ENCODE assay signal across 8 cellular contexts in genomic region chr6:26172496-26172958, GRCh38.
DNase-seq lines count a peak whose midpoint lies in the region; ATAC-seq, FAIRE-seq and TF ChIP-seq lines count a peak whose summit lies in the region.

No MANE protein-coding gene starts in this region.

- no TSS peak for BruUV-seq in GM12878 (replicated peaks; lab: Mats Ljungman, UMichigan)

- H4K20me1 ChIP-seq in GM12878 (ENCODE audit: control insufficient read depth, insufficient read depth): no peaks in the 10 kb centered on the region

- in situ Hi-C loops in GM12878 (cut with MboI): no loop called here

- TF ChIP-seq POLR2A in GM12878 (IDR thresholded peaks at IDR 0.05; ENCODE audit: low read depth, low read length): peak; percentile 45; the same call in 1 of the 2 replicates

- no peak for FAIRE-seq in GM12878 (lab: Jason Lieb, UNC)

- DNase-seq in NCI-H1092 treated with DMSO at 0.1 percent for 48 hours (lab: John Stamatoyannopoulos, UW): peak; percentile 33
- no peak for DNase-seq in NCI-H1092 (lab: John Stamatoyannopoulos, UW)
- peak; percentile 70 for DNase-seq in NOMO-1 treated with DMSO at 0.1 percent for 48 hours (lab: John Stamatoyannopoulos, UW; ENCODE audit: unreplicated experiment)
- no peak for DNase-seq in GM12878 (ENCODE audit: low read depth, low spot score)

- ATAC-seq in HG02759 (IDR thresholded peaks at IDR 0.05; ENCODE audit: unreplicated experiment) (peak; percentile 22), GM12878 (peak; percentile 48), GM18870 (IDR thresholded peaks at IDR 0.05; ENCODE audit: unreplicated experiment) (no peak)

- H3K9me3 ChIP-seq in GM12878 (replicated peaks; ENCODE audit: control insufficient read depth, insufficient read depth, low read length) (no peaks in the 10 kb centered on the region), iPS-18c (ENCODE audit: control insufficient read depth, insufficient read depth, low read length) (no peaks in the 10 kb centered on the region)

- peak overlapping the region; percentile 70 for H2AFZ ChIP-seq in GM12878 (ENCODE audit: control insufficient read depth, low read depth, low read length)

- intact Hi-C loops in GM12878 (cut with micrococcal nuclease; ENCODE audit: unreplicated experiment): loop anchor here (5.0 to 10.0 kb wide), 4 partner anchors 100 to 422 kb away; partner anchors contain the start of gene ABT1

- POLR2A ChIA-PET in GM12878 (lab: Charles Lee): interaction anchor here (0.5 to 2.5 kb wide), 12 partner anchors 11 to 399 kb away, joined by 3 to 11 read pairs (median 3); a partner anchor contains a TSS

- peak overlapping the region; percentile 82 for H3K4me2 ChIP-seq in GM12878 (ENCODE audit: control insufficient read depth, insufficient read depth)

- TF ChIP-seq EP300 in GM12878 (IDR thresholded peaks at IDR 0.05; ENCODE audit: borderline replicate concordance in 1 of 2, control insufficient read depth in 1 of 2, low read depth in 2 of 2, low read length in 2 of 2): no peak

- peak overlapping the region; percentile 96 for H3K9ac ChIP-seq in GM12878 (ENCODE audit: control insufficient read depth, insufficient read depth, low read length)

- TF ChIP-seq RAD21 in GM12878 (IDR thresholded peaks at IDR 0.05; ENCODE audit: insufficient read depth, low read depth, low read length): no peak

- peaks cover 35% of the 10 kb centered on the region for H3K79me2 ChIP-seq in GM12878 (ENCODE audit: control insufficient read depth, insufficient read depth, low read length)

- H3K4me3 ChIP-seq in GM12878 (peak overlapping the region; percentile 74), iPS-18c (ENCODE audit: insufficient read depth, low read depth, low read length) (peak overlapping the region; percentile 52), skin epidermis (peak overlapping the region; percentile 44 to 74 (median 55))

- RAD21 ChIA-PET in GM12878 (lab: Charles Lee; ENCODE audit: unreplicated experiment): interaction anchor here (0.9 to 2.9 kb wide), 10 partner anchors 14 to 397 kb away, joined by 3 to 17 read pairs (median 5); a partner anchor contains a TSS

- 2% methylated on average over 14 of the region's 14 CpGs for WGBS in GM12878 (ENCODE audit: insufficient coverage, insufficient replicate concordance, low lambda C conversion rate, missing lambda C conversion rate)

- no peak for TF ChIP-seq CTCF in GM12878 (IDR thresholded peaks at IDR 0.05 in 2 of 3, conservative IDR thresholded peaks at IDR 0.05 in 1 of 3; ENCODE audit: control insufficient read depth in 2 of 3, extremely low read depth in 1 of 3, insufficient read depth in 1 of 3, low read depth in 3 of 3, low read length in 3 of 3)

- peaks cover 35% of the 10 kb centered on the region for H3K4me1 ChIP-seq in GM12878 (ENCODE audit: control insufficient read depth, insufficient read depth, low read length)

- CTCF ChIA-PET in GM12878 (lab: Yijun Ruan, JAX): interaction anchor here (0.6 to 3.0 kb wide), 9 partner anchors 11 to 400 kb away, joined by 3 to 16 read pairs (median 6); a partner anchor contains a TSS

- H3K36me3 ChIP-seq in GM12878 (ENCODE audit: control insufficient read depth in 2 of 2, insufficient read depth in 2 of 2, low read length in 1 of 2): no peaks in the 10 kb centered on the region

- SMC1A ChIA-PET in GM12878 (lab: Charles Lee; ENCODE audit: uncharacterized antibody, unreplicated experiment): interaction anchor here (0.6 to 6.5 kb wide), 12 partner anchors 10 to 424 kb away, joined by 3 to 50 read pairs (median 4); a partner anchor contains a TSS

- H3K27ac ChIP-seq in GM12878 (ENCODE audit: control insufficient read depth, insufficient read depth) (peak overlapping the region; percentile 98), skin epidermis (peak overlapping the region; percentile 66 to 98 (median 94))

- no peaks in the 10 kb centered on the region for H3K27me3 ChIP-seq in GM12878 (replicated peaks in 1 of 2; ENCODE audit: control insufficient read depth in 2 of 2, insufficient read depth in 2 of 2, low read length in 1 of 2)

TF ChIP-seq in GM12878, 131 proteins besides CTCF, POLR2A, EP300 and RAD21 (continues in another document):
- no peak for TF ChIP-seq ASH2L (IDR thresholded peaks at IDR 0.05; ENCODE audit: borderline replicate concordance, low read depth)
- no peak for TF ChIP-seq ELK1 (IDR thresholded peaks at IDR 0.05; ENCODE audit: low read depth, low read length)
- TF ChIP-seq ESRRA (IDR thresholded peaks at IDR 0.05; ENCODE audit: low read length): no peak
- no peak for TF ChIP-seq TCF7 (IDR thresholded peaks at IDR 0.05; ENCODE audit: borderline replicate concordance)
- no peak for TF ChIP-seq ZSCAN29 (IDR thresholded peaks at IDR 0.05)
- no peak for TF ChIP-seq SUPT20H (IDR thresholded peaks at IDR 0.05; ENCODE audit: borderline replicate concordance, control insufficient read depth, low read depth, low read length)
- no peak for TF ChIP-seq USF2 (IDR thresholded peaks at IDR 0.05; ENCODE audit: borderline replicate concordance, low read depth, low read length)
- TF ChIP-seq SIN3A (IDR thresholded peaks at IDR 0.05; ENCODE audit: low read depth, low read length): no peak
- TF ChIP-seq ZNF274 (IDR thresholded peaks at IDR 0.05; ENCODE audit: insufficient read depth, insufficient read length): no peak
- TF ChIP-seq, protein P1, sequence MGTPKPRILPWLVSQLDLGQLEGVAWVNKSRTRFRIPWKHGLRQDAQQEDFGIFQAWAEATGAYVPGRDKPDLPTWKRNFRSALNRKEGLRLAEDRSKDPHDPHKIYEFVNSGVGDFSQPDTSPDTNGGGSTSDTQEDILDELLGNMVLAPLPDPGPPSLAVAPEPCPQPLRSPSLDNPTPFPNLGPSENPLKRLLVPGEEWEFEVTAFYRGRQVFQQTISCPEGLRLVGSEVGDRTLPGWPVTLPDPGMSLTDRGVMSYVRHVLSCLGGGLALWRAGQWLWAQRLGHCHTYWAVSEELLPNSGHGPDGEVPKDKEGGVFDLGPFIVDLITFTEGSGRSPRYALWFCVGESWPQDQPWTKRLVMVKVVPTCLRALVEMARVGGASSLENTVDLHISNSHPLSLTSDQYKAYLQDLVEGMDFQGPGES (IDR thresholded peaks at IDR 0.05): no peak
- TF ChIP-seq SMC3 (IDR thresholded peaks at IDR 0.05; ENCODE audit: borderline replicate concordance, low read length): no peak
- no peak for TF ChIP-seq CBX3 (IDR thresholded peaks at IDR 0.05; ENCODE audit: borderline replicate concordance, low read depth)
- TF ChIP-seq FOXM1 (IDR thresholded peaks at IDR 0.05; ENCODE audit: low read depth, low read length): 0 out of 2 replicates have a peak, but pooled peaks have one; percentile 10
- no peak for TF ChIP-seq STAT3 (IDR thresholded peaks at IDR 0.05; ENCODE audit: low read depth, low read length)
- no peak for TF ChIP-seq E2F8 (IDR thresholded peaks at IDR 0.05; ENCODE audit: low read depth, partially characterized antibody)
- no peak for TF ChIP-seq IRF5 (IDR thresholded peaks at IDR 0.05; ENCODE audit: borderline replicate concordance)
- TF ChIP-seq BHLHE40 (IDR thresholded peaks at IDR 0.05; ENCODE audit: borderline replicate concordance in 1 of 2, low read depth in 2 of 2, low read length in 1 of 2): no peak

Comparison
In these comparisons a context has a peak if more than half of its experiments do, and no peak if none do; other contexts are left out.
1. DNase-seq: peak in NCI-H1092 treated with DMSO at 0.1 percent for 48 hours (single experiment) and NOMO-1 treated with DMSO at 0.1 percent for 48 hours (single experiment); none in NCI-H1092 (single experiment) and GM12878 (single experiment).
2. Peak in every context shown above with its lines, with median percentiles within 50 percentile points of each other: H3K4me3 ChIP-seq.